1 cellular context compared by ENCODE assay signal in the genomic region with DNA sequence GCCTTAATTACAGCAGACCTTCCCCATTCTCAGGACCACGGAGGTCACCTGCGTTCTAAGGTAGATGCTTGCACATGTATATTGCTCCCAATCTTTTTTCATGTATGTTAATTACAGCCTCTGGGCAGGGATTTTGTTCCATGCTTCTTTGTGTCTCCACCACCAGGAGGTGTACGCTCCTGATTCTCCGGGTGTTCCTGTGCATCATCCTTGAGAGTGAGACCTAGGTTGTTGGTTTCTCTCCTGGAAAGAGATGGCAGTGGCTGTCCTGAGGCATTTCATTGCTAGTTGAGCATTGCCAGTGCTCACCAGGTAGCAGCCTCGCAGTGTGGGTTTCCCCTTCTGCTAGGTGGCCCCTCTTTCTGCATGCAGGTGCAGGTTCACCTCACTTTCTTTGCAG.
TF ChIP-seq lines count a peak whose summit lies in the region.

No MANE protein-coding gene starts in this region.

TF ChIP-seq in SK-N-SH treated with all-trans-retinoic acid at 6 μM for 48 hours, 23 proteins besides CTCF, POLR2A, EP300 and RAD21 (continued from another document):
- no peak for TF ChIP-seq TOX (CRISPR knock-in tag; IDR thresholded peaks at IDR 0.05; ENCODE audit: borderline replicate concordance)
- TF ChIP-seq ZNF565 (CRISPR knock-in tag; conservative IDR thresholded peaks at IDR 0.05; ENCODE audit: low read depth): no peak
- TF ChIP-seq, protein P1, sequence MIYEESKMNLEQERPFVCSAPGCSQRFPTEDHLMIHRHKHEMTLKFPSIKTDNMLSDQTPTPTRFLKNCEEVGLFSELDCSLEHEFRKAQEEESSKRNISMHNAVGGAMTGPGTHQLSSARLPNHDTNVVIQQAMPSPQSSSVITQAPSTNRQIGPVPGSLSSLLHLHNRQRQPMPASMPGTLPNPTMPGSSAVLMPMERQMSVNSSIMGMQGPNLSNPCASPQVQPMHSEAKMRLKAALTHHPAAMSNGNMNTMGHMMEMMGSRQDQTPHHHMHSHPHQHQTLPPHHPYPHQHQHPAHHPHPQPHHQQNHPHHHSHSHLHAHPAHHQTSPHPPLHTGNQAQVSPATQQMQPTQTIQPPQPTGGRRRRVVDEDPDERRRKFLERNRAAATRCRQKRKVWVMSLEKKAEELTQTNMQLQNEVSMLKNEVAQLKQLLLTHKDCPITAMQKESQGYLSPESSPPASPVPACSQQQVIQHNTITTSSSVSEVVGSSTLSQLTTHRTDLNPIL (CRISPR knock-in tag; IDR thresholded peaks at IDR 0.05; ENCODE audit: low read depth): no peak
- TF ChIP-seq, protein P2, sequence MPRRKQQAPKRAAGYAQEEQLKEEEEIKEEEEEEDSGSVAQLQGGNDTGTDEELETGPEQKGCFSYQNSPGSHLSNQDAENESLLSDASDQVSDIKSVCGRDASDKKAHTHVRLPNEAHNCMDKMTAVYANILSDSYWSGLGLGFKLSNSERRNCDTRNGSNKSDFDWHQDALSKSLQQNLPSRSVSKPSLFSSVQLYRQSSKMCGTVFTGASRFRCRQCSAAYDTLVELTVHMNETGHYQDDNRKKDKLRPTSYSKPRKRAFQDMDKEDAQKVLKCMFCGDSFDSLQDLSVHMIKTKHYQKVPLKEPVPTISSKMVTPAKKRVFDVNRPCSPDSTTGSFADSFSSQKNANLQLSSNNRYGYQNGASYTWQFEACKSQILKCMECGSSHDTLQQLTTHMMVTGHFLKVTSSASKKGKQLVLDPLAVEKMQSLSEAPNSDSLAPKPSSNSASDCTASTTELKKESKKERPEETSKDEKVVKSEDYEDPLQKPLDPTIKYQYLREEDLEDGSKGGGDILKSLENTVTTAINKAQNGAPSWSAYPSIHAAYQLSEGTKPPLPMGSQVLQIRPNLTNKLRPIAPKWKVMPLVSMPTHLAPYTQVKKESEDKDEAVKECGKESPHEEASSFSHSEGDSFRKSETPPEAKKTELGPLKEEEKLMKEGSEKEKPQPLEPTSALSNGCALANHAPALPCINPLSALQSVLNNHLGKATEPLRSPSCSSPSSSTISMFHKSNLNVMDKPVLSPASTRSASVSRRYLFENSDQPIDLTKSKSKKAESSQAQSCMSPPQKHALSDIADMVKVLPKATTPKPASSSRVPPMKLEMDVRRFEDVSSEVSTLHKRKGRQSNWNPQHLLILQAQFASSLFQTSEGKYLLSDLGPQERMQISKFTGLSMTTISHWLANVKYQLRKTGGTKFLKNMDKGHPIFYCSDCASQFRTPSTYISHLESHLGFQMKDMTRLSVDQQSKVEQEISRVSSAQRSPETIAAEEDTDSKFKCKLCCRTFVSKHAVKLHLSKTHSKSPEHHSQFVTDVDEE (CRISPR knock-in tag; IDR thresholded peaks at IDR 0.05): no peak
